ENCODE assay signal across 9 cellular contexts in the genomic region with DNA sequence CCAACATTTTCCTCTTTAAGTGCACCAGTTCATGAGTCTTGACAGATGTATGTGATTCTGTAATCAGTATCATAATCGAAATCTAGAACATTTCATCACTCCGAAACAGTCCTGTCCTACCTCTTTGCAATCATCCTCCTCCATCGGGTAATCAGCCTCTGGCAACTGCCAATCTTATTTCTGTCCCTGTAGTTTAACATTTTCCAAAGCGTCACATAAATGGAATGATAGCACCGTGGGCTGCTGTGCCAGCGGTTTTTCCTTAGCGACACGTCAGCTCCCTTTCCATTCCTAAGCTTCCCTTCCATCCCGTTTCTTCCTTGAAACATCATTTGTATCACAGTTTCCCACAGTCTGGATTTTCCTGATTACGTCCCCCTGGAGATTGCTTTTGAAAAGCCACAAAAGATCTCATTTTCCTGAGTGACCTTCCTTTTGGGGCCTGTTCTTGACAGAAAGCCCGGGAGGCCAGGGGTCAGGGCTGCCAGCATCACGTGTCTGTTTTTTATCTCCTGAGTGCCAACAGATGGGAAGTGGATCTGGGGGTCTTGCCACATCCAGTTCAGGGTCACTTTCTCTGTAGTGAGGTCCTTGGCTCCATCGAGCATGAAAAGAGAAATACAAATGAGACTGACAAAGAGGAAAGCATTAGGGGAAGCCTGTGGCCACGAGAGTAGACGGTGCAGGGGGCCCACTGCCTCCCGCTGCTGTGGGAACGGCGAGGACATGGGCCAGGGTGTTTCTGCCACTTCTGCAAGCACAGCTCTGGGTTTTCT. TPM values are rescaled to one million over a fixed set of nuclear protein-coding genes. Genes with fewer than 3 reads are reported as not detected.
DNase-seq lines count a peak whose midpoint lies in the region; ATAC-seq and TF ChIP-seq lines count a peak whose summit lies in the region.
"Had no signal": no experiment of that assay in that cellular context is flagged by ENCODE, and none has a peak within 500 bp of the region (broad histone marks: within the 10 kb centered on the region; RNA-seq: fewer than 3 reads in every experiment).

No MANE protein-coding gene starts in this region.

- 15 to 27% (median 22%) methylated on average over 18 of the region's 18 CpGs for WGBS in ovary, 3 donors

- no peaks in the 10 kb centered on the region for H3K79me2 ChIP-seq in Karpas-422 (ENCODE audit: low read length)

- TF ChIP-seq EP300 in ovary (IDR thresholded peaks at IDR 0.05), result no peak

- H3K9me3 Mint-ChIP-seq in glutamatergic neuron (ENCODE audit: unreplicated experiment), result peaks cover 23% of the 10 kb centered on the region

- DNase-seq in Right ventricle myocardium inferior (ENCODE audit: missing footprints), result peak; percentile 60
- no peak for DNase-seq in cardiac septum (ENCODE audit: low spot score)
- DNase-seq in glutamatergic neuron, result no peak
- DNase-seq in ovary, result peak; percentile 64 to 82 (median 73)
- no peak for DNase-seq in cortex of kidney (lab: John Stamatoyannopoulos, UW)
- no peak for DNase-seq in stimulated activated CD4-positive, alpha-beta T cell treated with anti-CD3 and anti-CD28 coated beads, Interleukin-1b, Interleukin-23, amount 100 ng/mL, for 48 hours
- no peak for DNase-seq in Karpas-422

- no peaks in the 10 kb centered on the region for H3K9me2 ChIP-seq in Karpas-422 (replicated peaks; ENCODE audit: insufficient read depth, low read length)

- H3K36me3 Mint-ChIP-seq in glutamatergic neuron (ENCODE audit: unreplicated experiment), result no peaks in the 10 kb centered on the region

- peaks cover 33% of the 10 kb centered on the region for H3K4me1 Mint-ChIP-seq in glutamatergic neuron (ENCODE audit: low read depth, unreplicated experiment)

- H3K4me1 ChIP-seq in ovary (ENCODE audit: insufficient read depth) (peaks cover 38% of the 10 kb centered on the region), Karpas-422 (ENCODE audit: low read length) (no peaks in the 10 kb centered on the region)

- ATAC-seq in Right ventricle myocardium inferior (peak; percentile 9), HG03571 (IDR thresholded peaks at IDR 0.05; ENCODE audit: unreplicated experiment) (no peak)

- H3K4me2 ChIP-seq in Karpas-422 (ENCODE audit: low read depth, low read length, poor library complexity, severe bottlenecking), result no peak overlapping the region

- H3K27ac ChIP-seq in ovary, result peak overlapping the region; percentile 43 to 59
- no peak overlapping the region for H3K27ac ChIP-seq in Karpas-422 (ENCODE audit: low read length)
- H3K27ac ChIP-seq: SK-N-MC had no signal

- no peak for TF ChIP-seq CTCF in glutamatergic neuron (IDR thresholded peaks at IDR 0.05; ENCODE audit: partially characterized antibody, unreplicated experiment)
- no peak for TF ChIP-seq CTCF in ovary (IDR thresholded peaks at IDR 0.05)

- H3K27me3 Mint-ChIP-seq in glutamatergic neuron (ENCODE audit: unreplicated experiment), result peaks cover 11% of the 10 kb centered on the region

- no peak overlapping the region for H2AFZ ChIP-seq in Karpas-422 (ENCODE audit: low read length)

- H3K9me3 ChIP-seq in ovary (no peaks in the 10 kb centered on the region), Karpas-422 (ENCODE audit: low read length) (no peaks in the 10 kb centered on the region)

- no peak overlapping the region for H3K9ac ChIP-seq in Karpas-422 (ENCODE audit: low read length)

- H3K36me3 ChIP-seq in ovary (no peaks in the 10 kb centered on the region), Karpas-422 (ENCODE audit: insufficient read depth, low read length) (no peaks in the 10 kb centered on the region)

- H3K4me3 Mint-ChIP-seq in glutamatergic neuron (ENCODE audit: unreplicated experiment), result peak overlapping the region; percentile 2

- intact Hi-C loops in Right ventricle myocardium inferior (cut with DNase I) (loop anchor here (2.0 kb wide), 1 partner anchor 32 kb away; a partner anchor contains a TSS), cardiac septum (cut with DNase I) (loop anchor here (5.0 kb wide), 1 partner anchor 50 kb away; no protein-coding TSS in a partner anchor), ovary (cut with DNase I) (loop anchor here in 1 of 4 donors (5.0 kb wide), 1 partner anchor 45 kb away; a partner anchor contains a TSS)

- H3K4me3 ChIP-seq in ovary (no peak overlapping the region), Karpas-422 (ENCODE audit: low read length) (no peak overlapping the region)
- H3K4me3 ChIP-seq: SK-N-MC had no signal

- H3K27ac Mint-ChIP-seq in glutamatergic neuron (ENCODE audit: unreplicated experiment), result peak overlapping the region; percentile 93

- no peaks in the 10 kb centered on the region for H3K27me3 ChIP-seq in ovary
- H3K27me3 ChIP-seq in Karpas-422 (ENCODE audit: low read length), result no peaks in the 10 kb centered on the region

- no peaks in the 10 kb centered on the region for H4K20me1 ChIP-seq in Karpas-422 (ENCODE audit: insufficient read depth, low read depth, low read length)

- TF ChIP-seq POLR2A in ovary (IDR thresholded peaks at IDR 0.05), result no peak

RNA-seq across cellular contexts. Expression of a gene that starts 31.6 kb away (rescaled TPM):
- total RNA-seq in Right ventricle myocardium inferior (109 TPM), cardiac septum (138 TPM), glutamatergic neuron (ENCODE audit: unreplicated experiment) (26.4 TPM), ovary (100 to 1,000 TPM in 3 of 7 donors, 10 to 100 TPM in 4; 44.4 to 140 (median 89.5) TPM)
- polyA plus RNA-seq in ovary, result 100 to 1,000 TPM; 114 to 170 TPM
- total RNA-seq in Karpas-422 (2014; rRNA removed; shearing (Covaris generic); ENCODE audit: low replicate concordance), result 32.8 and 35.6 TPM in 2 replicates

RNA-seq across cellular contexts. Expression of a gene that starts 47.8 kb away (rescaled TPM):
- total RNA-seq in Right ventricle myocardium inferior (66.3 TPM), cardiac septum (39.7 TPM), glutamatergic neuron (ENCODE audit: unreplicated experiment) (119 TPM), ovary (100 to 1,000 TPM in 6 of 7 donors, 10 to 100 TPM in 1; 91.2 to 191 (median 148) TPM)
- polyA plus RNA-seq in ovary, result 100 to 1,000 TPM in 1 of 2 donors, 10 to 100 TPM in 1; 71.8 to 144 TPM
- total RNA-seq in Karpas-422 (2014; rRNA removed; shearing (Covaris generic); ENCODE audit: low replicate concordance), result 19.8 and 38.9 TPM in 2 replicates

Comparison
In these comparisons a context has a peak if more than half of its experiments do, and no peak if none do; other contexts are left out.
1. DNase-seq: peak in Right ventricle myocardium inferior (single experiment) and ovary (5 of 5); none in cardiac septum (single experiment), glutamatergic neuron (single experiment), cortex of kidney (single experiment), stimulated activated CD4-positive, alpha-beta T cell treated with anti-CD3 and anti-CD28 coated beads, Interleukin-1b, Interleukin-23, amount 100 ng/mL, for 48 hours (single experiment) and Karpas-422 (single experiment).